18 cellular contexts compared by ENCODE assay signal in the genomic region with DNA sequence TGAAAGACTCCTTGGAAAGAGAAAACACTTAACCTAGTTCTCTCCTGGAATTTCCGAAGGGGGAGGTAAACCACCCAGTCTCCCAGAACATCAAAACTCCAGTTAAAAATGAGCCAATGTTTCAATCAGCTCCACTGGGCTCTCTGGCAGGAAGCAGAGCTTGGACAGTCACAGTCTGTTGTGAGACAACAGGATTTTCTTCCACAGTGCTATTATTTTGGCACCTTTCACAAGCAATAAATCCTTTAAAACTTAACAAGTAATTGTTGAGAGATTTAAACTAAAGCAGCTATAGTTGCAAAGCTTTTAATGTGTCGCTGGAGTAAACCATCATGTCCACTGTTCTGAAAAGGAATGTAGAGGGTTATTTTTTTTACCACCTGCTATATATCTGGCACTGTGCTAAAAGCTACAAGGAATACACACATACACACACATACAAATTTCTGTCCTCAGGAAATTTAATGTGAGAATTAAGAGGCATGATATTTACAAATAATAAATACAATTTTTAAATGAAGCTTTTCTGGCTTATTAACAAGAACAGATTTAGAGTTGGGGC.
"Had no signal": no experiment of that assay in that cellular context is flagged by ENCODE, and none has a peak within 500 bp of the region (broad histone marks: within the 10 kb centered on the region; RNA-seq: fewer than 3 reads in every experiment).

No MANE protein-coding gene starts in this region.

- ATAC-seq: activated naive CD4-positive, alpha-beta T cell treated with anti-CD3 and anti-CD28 coated beads, Interleukin-2, amount 50 U/mL, for 72 hours; gastrocnemius medialis; heart left ventricle; natural killer cell treated with Interleukin-12 subunit alpha and Interleukin-12 subunit beta and Interleukin-15 and Interleukin-18, amount 100 ng/mL, for 72 hours; stimulated activated memory B cell treated with anti-CD40 and anti-IgM and Interleukin-4, amounts not matched to agents 10 μg/mL and 1 μg/mL and 100 μg/mL, for 72 hours had no signal

- DNase-seq: activated CD4-positive, alpha-beta T cell treated with anti-CD3 and anti-CD28 coated beads, Interleukin-2, amount 50 U/mL, for 48 hours; activated gamma-delta T cell; adrenal gland; cortex of kidney; erythroblast; gastrocnemius medialis; heart left ventricle; mesendoderm; nucleus accumbens; right cardiac atrium; small intestine; stimulated activated CD4-positive, alpha-beta T cell treated with anti-CD3 and anti-CD28 coated beads, Interleukin-4, amount 100 ng/mL, for 4 hours; T-helper 2 cell; testis; upper lobe of left lung had no signal
